In the genomic region with DNA sequence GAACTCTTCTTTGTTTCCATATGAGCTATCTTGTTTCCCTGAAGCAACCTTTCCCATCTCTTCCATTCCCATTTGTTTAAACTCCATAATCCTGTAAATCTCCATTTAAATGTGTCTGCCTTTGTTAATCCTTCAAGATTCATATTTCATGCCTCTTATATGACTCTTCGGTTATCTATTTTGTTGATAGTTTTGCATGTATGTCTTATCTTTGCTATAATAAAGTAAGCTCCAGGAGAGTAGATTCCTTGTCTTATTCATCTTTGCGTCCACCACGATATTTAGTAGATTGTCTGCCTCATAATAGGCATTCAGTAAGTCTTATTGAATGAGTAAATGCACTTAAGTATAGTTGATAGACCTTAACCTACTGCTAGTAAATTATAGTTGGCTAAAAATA, we compare ENCODE assay signal across 2 cellular contexts.
TF ChIP-seq lines count a peak whose summit lies in the region.

No MANE protein-coding gene starts in this region.

TF ChIP-seq in IMR-90, 13 proteins besides CTCF, POLR2A, EP300 and RAD21:
- TF ChIP-seq MXI1 (IDR thresholded peaks at IDR 0.05; ENCODE audit: borderline replicate concordance, low read depth, low read length) (no peak), MAZ (IDR thresholded peaks at IDR 0.05; ENCODE audit: borderline replicate concordance, low read depth, low read length) (no peak), BHLHE40 (IDR thresholded peaks at IDR 0.05; ENCODE audit: low read depth, low read length) (no peak), RCOR1 (IDR thresholded peaks at IDR 0.05; ENCODE audit: insufficient replicate concordance, low read length) (no peak), SMC3 (IDR thresholded peaks at IDR 0.05; ENCODE audit: low read depth, low read length) (no peak), MAFK (IDR thresholded peaks at IDR 0.05; ENCODE audit: low read depth, low read length) (no peak), ELK1 (IDR thresholded peaks at IDR 0.05; ENCODE audit: borderline replicate concordance, low read depth, low read length) (no peak), FOS (IDR thresholded peaks at IDR 0.05; ENCODE audit: low read depth, low read length) (no peak), NFE2L2 (IDR thresholded peaks at IDR 0.05; ENCODE audit: low read depth, low read length) (no peak), CHD1 (IDR thresholded peaks at IDR 0.05; ENCODE audit: low read depth, low read length) (no peak), RFX5 (IDR thresholded peaks at IDR 0.05; ENCODE audit: low read depth, low read length) (no peak), CEBPB (IDR thresholded peaks at IDR 0.05; ENCODE audit: low read depth, low read length) (no peak), USF2 (IDR thresholded peaks at IDR 0.05; ENCODE audit: low read depth, low read length) (no peak)

TF ChIP-seq in K562, 482 proteins besides CTCF, POLR2A, EP300 and RAD21:
- no peak for TF ChIP-seq ZNF780A (CRISPR knock-in tag; IDR thresholded peaks at IDR 0.05)
- TF ChIP-seq, protein P1, sequence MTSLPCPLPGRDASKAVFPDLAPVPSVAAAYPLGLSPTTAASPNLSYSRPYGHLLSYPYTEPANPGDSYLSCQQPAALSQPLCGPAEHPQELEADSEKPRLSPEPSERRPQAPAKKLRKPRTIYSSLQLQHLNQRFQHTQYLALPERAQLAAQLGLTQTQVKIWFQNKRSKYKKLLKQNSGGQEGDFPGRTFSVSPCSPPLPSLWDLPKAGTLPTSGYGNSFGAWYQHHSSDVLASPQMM (CRISPR knock-in tag; IDR thresholded peaks at IDR 0.05), result no peak
